Comparison of ENCODE assay signal across 25 cellular contexts in the genomic region with DNA sequence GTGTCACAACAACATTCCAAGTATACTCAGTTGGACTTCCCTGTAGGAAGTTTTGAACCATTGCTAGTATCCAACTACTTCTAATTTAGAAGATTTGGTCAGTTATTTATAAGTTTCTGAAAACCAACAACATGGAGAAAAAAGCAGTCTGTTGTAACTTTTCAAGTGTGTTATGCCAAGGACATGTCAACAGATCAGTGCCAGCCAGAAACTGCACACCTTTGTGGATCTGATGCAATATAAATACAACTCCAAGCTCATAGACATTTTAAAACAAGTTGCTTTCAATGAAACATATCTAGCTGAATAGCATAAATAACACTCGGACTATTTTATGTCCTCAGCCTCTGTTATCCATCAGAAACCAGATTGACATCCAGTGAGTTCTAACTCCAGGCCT.
"Had no signal": no experiment of that assay in that cellular context is flagged by ENCODE, and none has a peak within 500 bp of the region (broad histone marks: within the 10 kb centered on the region; RNA-seq: fewer than 3 reads in every experiment).

No MANE protein-coding gene starts in this region.

- H3K36me3 Mint-ChIP-seq: activated naive CD8-positive, alpha-beta T cell; brain; mesothelial cell of epicardium; naive B cell; type B pancreatic cell had no signal

- H2AFZ ChIP-seq: parathyroid adenoma had no signal

- H3K4me3 ChIP-seq: coronary artery, dorsolateral prefrontal cortex, gastrocnemius medialis, testis, vagina had no signal

- H3K79me2 ChIP-seq: parathyroid adenoma had no signal

- H3K9ac ChIP-seq: parathyroid adenoma had no signal

- H3K27me3 ChIP-seq: dorsolateral prefrontal cortex, gastrocnemius medialis, testis, vagina had no signal

- H3K27ac ChIP-seq: dorsolateral prefrontal cortex, gastrocnemius medialis, parathyroid adenoma, testis, vagina had no signal

- DNase-seq: activated CD4-positive, alpha-beta T cell treated with anti-CD3 and anti-CD28 coated beads for 4 hours; activated CD4-positive, alpha-beta T cell treated with anti-CD3 and anti-CD28 coated beads, Interleukin-2, amount 50 U/mL, for 4 hours; activated effector memory CD4-positive, alpha-beta T cell treated with Interleukin-2 at 50 U/mL for 16 hours; activated naive CD4-positive, alpha-beta T cell treated with Interleukin-2 at 50 U/mL for 16 hours; activated T-cell treated with anti-CD3 and anti-CD28 coated beads for 4 hours; anterior cingulate cortex; dorsolateral prefrontal cortex; effector memory CD4-positive, alpha-beta T cell; erythroblast; gastrocnemius medialis; glutamatergic neuron; left ventricle myocardium superior; naive B cell; nephron progenitor cell; right cardiac atrium; stimulated activated CD4-positive, alpha-beta T cell treated with anti-CD3 and anti-CD28 coated beads, Interleukin-4, amount 100 ng/mL, for 1 hour; stimulated activated naive CD8-positive, alpha-beta T cell treated with anti-CD3 and anti-CD28 coated beads, Interleukin-15, Interleukin-2, amounts not matched to agents 100 U/mL and 50 U/mL, for 24 hours; testis had no signal

- H3K4me3 Mint-ChIP-seq: activated naive CD8-positive, alpha-beta T cell; brain; mesothelial cell of epicardium; naive B cell; nephron progenitor cell; type B pancreatic cell had no signal

- H3K36me3 ChIP-seq: gastrocnemius medialis, vagina had no signal

- H3K9me3 Mint-ChIP-seq: mesothelial cell of epicardium, naive B cell, nephron progenitor cell, type B pancreatic cell had no signal

- H3K9me3 ChIP-seq: gastrocnemius medialis, testis, vagina had no signal

- ATAC-seq: gastrocnemius medialis; left ventricle myocardium superior; right cardiac atrium; stimulated activated naive CD8-positive, alpha-beta T cell treated with anti-CD3 and anti-CD28 coated beads, Interleukin-15, Interleukin-2, amounts not matched to agents 100 U/mL and 50 U/mL, for 24 hours had no signal

- H3K4me1 ChIP-seq: gastrocnemius medialis, parathyroid adenoma had no signal
